10 cellular contexts compared by ENCODE assay signal in genomic region chrX:126575911-126576310, GRCh38. TPM values are rescaled to one million over a fixed set of nuclear protein-coding genes. Genes with fewer than 3 reads are reported as not detected.
"Had no signal": no experiment of that assay in that cellular context is flagged by ENCODE, and none has a peak within 500 bp of the region (broad histone marks: within the 10 kb centered on the region; RNA-seq: fewer than 3 reads in every experiment).

No MANE protein-coding gene starts in this region.

- H3K9me3 Mint-ChIP-seq: HFFc6 had no signal

- H3K27ac ChIP-seq: GM23248 had no signal

- H3K4me3 ChIP-seq: GM23248, HAP-1, K562 had no signal

- H3K27ac Mint-ChIP-seq: HFFc6 had no signal

- H3K4me3 Mint-ChIP-seq: HFFc6 had no signal

- FAIRE-seq: HTR-8/SVneo, K562 had no signal

- H3K36me3 ChIP-seq: HAP-1 had no signal

- DNase-seq: GM23248, GOT3, H7, HFFc6, IMR-90 had no signal

RNA-seq across cellular contexts. Expression of gene DCAF12L1, which starts 23.3 kb away (rescaled TPM):
- total RNA-seq: GM23248, H4, HFFc6, HT-29, IMR-90, K562 had no signal
- polyA plus RNA-seq: GM23248, IMR-90, K562 had no signal
